In the genomic region with DNA sequence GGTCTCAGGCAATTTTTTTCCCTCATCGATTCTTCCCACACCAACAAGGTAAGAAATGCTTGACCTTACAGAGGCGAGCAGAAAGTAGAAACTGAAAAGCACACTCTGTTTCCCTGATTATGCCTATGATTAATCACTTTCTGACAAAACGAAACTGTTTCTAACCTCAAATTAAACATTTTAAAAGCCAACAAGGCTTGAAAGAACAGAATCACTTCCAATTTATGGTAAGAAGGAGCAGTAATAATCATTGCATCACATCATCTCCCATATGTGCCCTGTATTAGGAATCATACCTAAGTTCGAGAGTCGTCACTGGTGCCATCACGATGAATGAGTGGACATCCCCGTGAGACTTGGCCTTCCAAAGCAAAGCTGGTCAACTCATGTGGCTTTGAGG, we compare ENCODE assay signal across 24 cellular contexts. TPM values are rescaled to one million over a fixed set of nuclear protein-coding genes. Genes with fewer than 3 reads are reported as not detected.
DNase-seq lines count a peak whose midpoint lies in the region; ATAC-seq, FAIRE-seq and TF ChIP-seq lines count a peak whose summit lies in the region.
"Had no signal": no experiment of that assay in that cellular context is flagged by ENCODE, and none has a peak within 500 bp of the region (broad histone marks: within the 10 kb centered on the region; RNA-seq: fewer than 3 reads in every experiment).

No MANE protein-coding gene starts in this region.

- no peak for DNase-seq in activated naive CD4-positive, alpha-beta T cell treated with anti-CD3 and anti-CD28 coated beads, Interleukin-2, amount 50 U/mL, for 72 hours (ENCODE audit: low spot score in 2 of 2)
- DNase-seq in activated naive CD4-positive, alpha-beta T cell (lab: John Stamatoyannopoulos, UW) = no peak
- DNase-seq in astrocyte (ENCODE audit: low read depth) = peak; percentile 29
- DNase-seq in stimulated activated naive CD8-positive, alpha-beta T cell treated with anti-CD3 and anti-CD28 coated beads, Interleukin-15, amount 100 ng/mL, for 72 hours = no peak
- DNase-seq in islet precursor cell = no peak
- DNase-seq: DMS53; effector memory CD4-positive, alpha-beta T cell; GDM1; MG63; NCI-H146; NCI-H510A treated with DMSO at 0.1 percent for 48 hours; sigmoid colon; thyroid gland had no signal

- H3K36me3 ChIP-seq in OCI-LY3 (replicated peaks; ENCODE audit: low read depth, low read length) = no peaks in the 10 kb centered on the region
- H3K36me3 ChIP-seq in astrocyte (ENCODE audit: insufficient read depth, low read length) = no peaks in the 10 kb centered on the region
- H3K36me3 ChIP-seq: gastroesophageal sphincter, MG63, sigmoid colon, thyroid gland had no signal

- H3K9me3 ChIP-seq in OCI-LY3 (ENCODE audit: insufficient read depth, low read length) = no peaks in the 10 kb centered on the region
- no peaks in the 10 kb centered on the region for H3K9me3 ChIP-seq in astrocyte (ENCODE audit: insufficient read depth, low read depth, low read length)
- H3K9me3 ChIP-seq: gastroesophageal sphincter, MG63, sigmoid colon, thyroid gland had no signal

- no peak for TF ChIP-seq CTCF in OCI-LY3 (IDR thresholded peaks at IDR 0.05; ENCODE audit: low read depth, low read length)
- TF ChIP-seq CTCF in astrocyte (IDR thresholded peaks at IDR 0.05; ENCODE audit: insufficient read depth, low read depth, low read length) = no peak

- H3K4me1 ChIP-seq in OCI-LY3 (ENCODE audit: low read length) = peaks cover 84% of the 10 kb centered on the region
- H3K4me1 ChIP-seq in astrocyte (ENCODE audit: insufficient read depth, low read length) = no peaks in the 10 kb centered on the region
- H3K4me1 ChIP-seq: parathyroid adenoma, thyroid gland had no signal

- H3K4me3 Mint-ChIP-seq in astrocyte (ENCODE audit: unreplicated experiment) = no peak overlapping the region
- H3K4me3 Mint-ChIP-seq in stimulated activated naive CD8-positive, alpha-beta T cell treated with anti-CD3 and anti-CD28 coated beads, Interleukin-15, amount 100 ng/mL, for 72 hours = peak overlapping the region in 1 of 2 donors; percentile 36
- H3K4me3 Mint-ChIP-seq: brain, WTC11 had no signal

- ATAC-seq in activated naive CD4-positive, alpha-beta T cell treated with anti-CD3 and anti-CD28 coated beads, Interleukin-2, amount 50 U/mL, for 72 hours = peak; percentile 19 to 39
- ATAC-seq in stimulated activated naive CD8-positive, alpha-beta T cell treated with anti-CD3 and anti-CD28 coated beads, Interleukin-15, amount 100 ng/mL, for 72 hours = peak; percentile 39
- ATAC-seq in GM21737 (IDR thresholded peaks at IDR 0.05; ENCODE audit: unreplicated experiment) = no peak
- ATAC-seq: esophagus mucosa, gastroesophageal sphincter, HCT116, WTC11 had no signal

- H4K20me1 ChIP-seq in OCI-LY3 (ENCODE audit: insufficient read depth, low read length) = no peaks in the 10 kb centered on the region
- no peaks in the 10 kb centered on the region for H4K20me1 ChIP-seq in astrocyte (ENCODE audit: insufficient read depth, low read length)

- H3K4me3 ChIP-seq in OCI-LY3 (ENCODE audit: low read length) (peak overlapping the region; percentile 7; the same call in 1 of the 2 replicates), astrocyte (ENCODE audit: insufficient read depth, low read depth, low read length) (no peak overlapping the region)
- H3K4me3 ChIP-seq: gastroesophageal sphincter, MG63, sigmoid colon, thyroid gland had no signal

- no peak overlapping the region for H2AFZ ChIP-seq in OCI-LY3 (ENCODE audit: low read depth, low read length)
- no peak overlapping the region for H2AFZ ChIP-seq in astrocyte (ENCODE audit: low read depth, low read length)
- H2AFZ ChIP-seq: parathyroid adenoma had no signal

- peak overlapping the region; percentile 80 for H3K9ac ChIP-seq in OCI-LY3 (ENCODE audit: low read length)
- H3K9ac ChIP-seq in astrocyte (ENCODE audit: low read length) = no peak overlapping the region
- H3K9ac ChIP-seq: parathyroid adenoma had no signal

- no peak for FAIRE-seq in astrocyte (lab: Jason Lieb, UNC)
- FAIRE-seq: colon, islet of Langerhans had no signal

- H3K27me3 Mint-ChIP-seq in astrocyte (ENCODE audit: low read depth, unreplicated experiment) = no peaks in the 10 kb centered on the region
- peaks cover 29% of the 10 kb centered on the region for H3K27me3 Mint-ChIP-seq in stimulated activated naive CD8-positive, alpha-beta T cell treated with anti-CD3 and anti-CD28 coated beads, Interleukin-15, amount 100 ng/mL, for 72 hours
- H3K27me3 Mint-ChIP-seq: brain had no signal

- H3K27ac Mint-ChIP-seq in activated naive CD4-positive, alpha-beta T cell treated with anti-CD3 and anti-CD28 coated beads, Interleukin-2, amount 50 U/mL, for 72 hours = peak overlapping the region; percentile 60 to 83
- no peak overlapping the region for H3K27ac Mint-ChIP-seq in astrocyte (ENCODE audit: unreplicated experiment)
- no peak overlapping the region for H3K27ac Mint-ChIP-seq in stimulated activated naive CD8-positive, alpha-beta T cell treated with anti-CD3 and anti-CD28 coated beads, Interleukin-15, amount 100 ng/mL, for 72 hours
- H3K27ac Mint-ChIP-seq: brain, IgD-negative memory B cell, WTC11 had no signal

- H3K9me3 Mint-ChIP-seq in activated naive CD4-positive, alpha-beta T cell treated with anti-CD3 and anti-CD28 coated beads, Interleukin-2, amount 50 U/mL, for 72 hours = peaks cover 0 to 4% of the 10 kb centered on the region in 2 donors
- no peaks in the 10 kb centered on the region for H3K9me3 Mint-ChIP-seq in astrocyte (ENCODE audit: unreplicated experiment)
- H3K9me3 Mint-ChIP-seq in stimulated activated naive CD8-positive, alpha-beta T cell treated with anti-CD3 and anti-CD28 coated beads, Interleukin-15, amount 100 ng/mL, for 72 hours = peaks cover 0 to 8% of the 10 kb centered on the region in 2 donors
- H3K9me3 Mint-ChIP-seq: brain had no signal

- peaks cover 1% of the 10 kb centered on the region for H3K4me1 Mint-ChIP-seq in astrocyte (ENCODE audit: low read depth, unreplicated experiment)
- H3K4me1 Mint-ChIP-seq in stimulated activated naive CD8-positive, alpha-beta T cell treated with anti-CD3 and anti-CD28 coated beads, Interleukin-15, amount 100 ng/mL, for 72 hours = peaks cover 56% of the 10 kb centered on the region
- H3K4me1 Mint-ChIP-seq: brain had no signal

- 0 out of 2 replicates have a peak, but pooled peaks cover 4% of the 10 kb centered on the region for H3K79me2 ChIP-seq in OCI-LY3 (ENCODE audit: low read length)
- H3K79me2 ChIP-seq in astrocyte (ENCODE audit: insufficient read depth, low read length) = no peaks in the 10 kb centered on the region
- H3K79me2 ChIP-seq: parathyroid adenoma had no signal

- H3K27me3 ChIP-seq in OCI-LY3 (ENCODE audit: low read depth, low read length) (no peaks in the 10 kb centered on the region), astrocyte (ENCODE audit: insufficient read depth, low read length) (no peaks in the 10 kb centered on the region)
- H3K27me3 ChIP-seq: gastroesophageal sphincter, MG63, sigmoid colon, thyroid gland had no signal

- peak overlapping the region; percentile 46 for H3K4me2 ChIP-seq in OCI-LY3 (ENCODE audit: low read length)
- H3K4me2 ChIP-seq in astrocyte (ENCODE audit: low read length) = no peak overlapping the region

- peaks cover 0 to 5% of the 10 kb centered on the region in 2 donors for H3K36me3 Mint-ChIP-seq in activated naive CD4-positive, alpha-beta T cell treated with anti-CD3 and anti-CD28 coated beads, Interleukin-2, amount 50 U/mL, for 72 hours
- no peaks in the 10 kb centered on the region for H3K36me3 Mint-ChIP-seq in astrocyte (ENCODE audit: low read depth, unreplicated experiment)
- H3K36me3 Mint-ChIP-seq: brain, WTC11 had no signal

- peak overlapping the region; percentile 97 for H3K27ac ChIP-seq in OCI-LY3 (ENCODE audit: low read length)
- H3K27ac ChIP-seq in astrocyte (ENCODE audit: low read depth, low read length) = no peak overlapping the region
- H3K27ac ChIP-seq: parathyroid adenoma, sigmoid colon, thyroid gland had no signal

RNA-seq across cellular contexts. Expression of gene CXCL13, which starts 12.5 kb away (rescaled TPM):
- total RNA-seq in activated naive CD4-positive, alpha-beta T cell treated with anti-CD3 and anti-CD28 coated beads, Interleukin-2, amount 50 U/mL, for 72 hours = 1 to 10 TPM in 1 of 2 donors, under 1 TPM in 1; 0.18 to 2.5 TPM
- not detected in 2 replicates for total RNA-seq in astrocyte
- total RNA-seq: gastroesophageal sphincter, sigmoid colon, WTC11 had no signal

Comparison
In these comparisons a context has a peak if more than half of its experiments do, and no peak if none do; other contexts are left out.
1. H3K27ac Mint-ChIP-seq: peak in activated naive CD4-positive, alpha-beta T cell treated with anti-CD3 and anti-CD28 coated beads, Interleukin-2, amount 50 U/mL, for 72 hours (2 of 2); none in astrocyte (single experiment) and stimulated activated naive CD8-positive, alpha-beta T cell treated with anti-CD3 and anti-CD28 coated beads, Interleukin-15, amount 100 ng/mL, for 72 hours (0 of 2).